17 cellular contexts compared by ENCODE assay signal in the genomic region with DNA sequence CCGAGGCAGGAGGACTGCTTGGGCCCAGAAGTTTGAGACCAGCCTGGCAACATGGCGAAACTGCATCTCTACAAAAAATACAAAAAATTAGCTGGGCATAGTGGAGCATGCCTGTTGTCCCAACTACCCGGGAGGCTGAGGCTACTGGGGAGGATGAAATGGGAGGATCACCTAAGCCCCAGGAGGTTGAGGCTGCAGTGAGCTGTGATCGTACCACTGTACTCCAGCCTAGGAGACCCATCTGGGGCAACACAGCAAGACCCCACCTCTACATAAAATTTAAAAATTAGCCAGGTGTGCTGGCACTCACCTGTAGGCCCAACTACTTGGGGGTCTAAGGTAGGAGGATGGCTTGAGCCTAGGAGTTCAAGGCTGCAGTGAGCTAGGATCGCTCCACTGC. TPM values are rescaled to one million over a fixed set of nuclear protein-coding genes. Genes with fewer than 3 reads are reported as not detected.
DNase-seq lines count a peak whose midpoint lies in the region; ATAC-seq and TF ChIP-seq lines count a peak whose summit lies in the region.
"Had no signal": no experiment of that assay in that cellular context is flagged by ENCODE, and none has a peak within 500 bp of the region (broad histone marks: within the 10 kb centered on the region; RNA-seq: fewer than 3 reads in every experiment).

No MANE protein-coding gene starts in this region.

- DNase-seq in activated T-cell treated with anti-CD3 and anti-CD28 coated beads, Interleukin-2, amount 50 U/mL, for 4 hours, result no peak
- DNase-seq in activated T-cell treated with anti-CD3 and anti-CD28 coated beads for 4 hours (no peak), HFF-Myc (ENCODE audit: extremely low read depth, low read depth) (no peak), WTC11 (ENCODE audit: low spot score) (no peak), heart right ventricle (no peak), tibial nerve (ENCODE audit: low spot score in 2 of 2) (no peak)
- DNase-seq: caudate nucleus; COR-L47; effector CD4-positive, alpha-beta T cell; head of caudate nucleus; lower lobe of right lung; NCI-H146; posterior cingulate gyrus; stimulated activated CD4-positive, alpha-beta T cell treated with anti-CD3 and anti-CD28 coated beads, Interleukin-4, amount 100 ng/mL, for 1 hour; T-helper 1 cell had no signal

- peaks cover 0 to 4% (median 0%) of the 10 kb centered on the region in 9 donors for H3K36me3 ChIP-seq in heart right ventricle
- H3K36me3 ChIP-seq in tibial nerve, result peaks cover 0 to 11% (median 0%) of the 10 kb centered on the region in 3 donors
- H3K36me3 ChIP-seq: lower lobe of right lung had no signal

- no peak for TF ChIP-seq CTCF in HFF-Myc (IDR thresholded peaks at IDR 0.05; ENCODE audit: low read depth, low read length, missing control alignments)
- no peak for TF ChIP-seq CTCF in WTC11 (IDR thresholded peaks at IDR 0.05)
- no peak for TF ChIP-seq CTCF in nephron (IDR thresholded peaks at IDR 0.05; ENCODE audit: unreplicated experiment in 3 of 3)
- no peak for TF ChIP-seq CTCF in heart right ventricle (IDR thresholded peaks at IDR 0.05)
- TF ChIP-seq CTCF in tibial nerve (IDR thresholded peaks at IDR 0.05), result no peak

- POLR2A ChIA-PET in WTC11 (lab: Charles Lee), result no interaction called here

- H3K4me3 ChIP-seq in HFF-Myc (replicated peaks; ENCODE audit: low read depth, low read length), result peak overlapping the region; percentile 74
- H3K4me3 ChIP-seq in heart right ventricle, result no peak overlapping the region
- no peak overlapping the region for H3K4me3 ChIP-seq in tibial nerve

- H3K4me1 ChIP-seq in heart right ventricle (peaks cover 11 to 53% (median 30%) of the 10 kb centered on the region in 9 donors), tibial nerve (peaks cover 0 to 65% (median 26%) of the 10 kb centered on the region in 4 donors)

- H3K9me3 ChIP-seq in heart right ventricle, result no peaks in the 10 kb centered on the region
- no peaks in the 10 kb centered on the region for H3K9me3 ChIP-seq in tibial nerve
- H3K9me3 ChIP-seq: lower lobe of right lung had no signal

- H3K36me3 Mint-ChIP-seq in activated T-cell treated with anti-CD3 and anti-CD28 coated beads, Interleukin-2, amount 50 U/mL, for 4 hours (ENCODE audit: insufficient read depth), result peaks cover 5% of the 10 kb centered on the region
- peaks cover 20% of the 10 kb centered on the region for H3K36me3 Mint-ChIP-seq in WTC11
- H3K36me3 Mint-ChIP-seq in nephron (ENCODE audit: low read depth), result peaks cover 3% of the 10 kb centered on the region

- TF ChIP-seq POLR2A in tibial nerve (IDR thresholded peaks at IDR 0.05), result no peak

- no peak for ATAC-seq in activated T-cell treated with anti-CD3 and anti-CD28 coated beads, Interleukin-2, amount 50 U/mL, for 4 hours
- ATAC-seq in WTC11, result no peak
- ATAC-seq in heart right ventricle, result no peak
- ATAC-seq in GM19463 (IDR thresholded peaks at IDR 0.05; ENCODE audit: unreplicated experiment), result no peak
- ATAC-seq: lower lobe of right lung had no signal

- peaks cover 24% of the 10 kb centered on the region for H3K4me1 Mint-ChIP-seq in activated T-cell treated with anti-CD3 and anti-CD28 coated beads, Interleukin-2, amount 50 U/mL, for 4 hours (ENCODE audit: low read depth)
- H3K4me1 Mint-ChIP-seq in WTC11 (peaks cover 11% of the 10 kb centered on the region), nephron (peaks cover 12% of the 10 kb centered on the region)

- intact Hi-C loops in heart right ventricle (cut with DNase I), result no loop called here

- no peaks in the 10 kb centered on the region for H3K9me3 Mint-ChIP-seq in activated T-cell treated with anti-CD3 and anti-CD28 coated beads, Interleukin-2, amount 50 U/mL, for 4 hours
- H3K9me3 Mint-ChIP-seq in WTC11, result peaks cover 6% of the 10 kb centered on the region; the same call in 1 of the 2 replicates
- H3K9me3 Mint-ChIP-seq in nephron, result no peaks in the 10 kb centered on the region

- H3K27me3 ChIP-seq in heart right ventricle (no peaks in the 10 kb centered on the region), tibial nerve (no peaks in the 10 kb centered on the region)

- H3K27ac Mint-ChIP-seq in WTC11, result no peak overlapping the region; the same call in 1 of the 2 replicates
- no peak overlapping the region for H3K27ac Mint-ChIP-seq in nephron

- no peaks in the 10 kb centered on the region for H3K27me3 Mint-ChIP-seq in activated T-cell treated with anti-CD3 and anti-CD28 coated beads, Interleukin-2, amount 50 U/mL, for 4 hours (ENCODE audit: low read depth)
- H3K27me3 Mint-ChIP-seq in WTC11 (ENCODE audit: low read depth), result 0 out of 2 replicates have a peak, but pooled peaks cover 3% of the 10 kb centered on the region
- no peaks in the 10 kb centered on the region for H3K27me3 Mint-ChIP-seq in nephron (ENCODE audit: low read depth)

- no peak for TF ChIP-seq EP300 in tibial nerve (IDR thresholded peaks at IDR 0.05)

- H3K27ac ChIP-seq in heart right ventricle (no peak overlapping the region), tibial nerve (peak overlapping the region in 1 of 4 donors; percentile 8)

- WGBS in heart right ventricle, 2 donors, result 96 to 97% methylated on average over 5 of the region's 5 CpGs
- 94 to 98% methylated on average over 5 of the region's 5 CpGs for WGBS in tibial nerve, 2 donors

- H3K4me3 Mint-ChIP-seq in activated T-cell treated with anti-CD3 and anti-CD28 coated beads, Interleukin-2, amount 50 U/mL, for 4 hours, result peak overlapping the region; percentile 48
- no peak overlapping the region for H3K4me3 Mint-ChIP-seq in WTC11
- H3K4me3 Mint-ChIP-seq in nephron, result peak overlapping the region; percentile 13 to 54 (median 30)

- CTCF ChIA-PET in WTC11 (lab: Charles Lee), result interaction anchor here (0.8 to 5.7 kb wide), 6 partner anchors 21 to 87 kb away, joined by 3 to 102 read pairs (median 14); no protein-coding TSS in a partner anchor

TF ChIP-seq in WTC11, 78 proteins besides CTCF, POLR2A, EP300 and RAD21:
- TF ChIP-seq FOXK1 (CRISPR knock-in tag; IDR thresholded peaks at IDR 0.05) (no peak), ZNF121 (CRISPR knock-in tag; IDR thresholded peaks at IDR 0.05) (peak; percentile 31; the same call in 1 of the 2 replicates), CBFB (CRISPR knock-in tag; IDR thresholded peaks at IDR 0.05; ENCODE audit: low read depth) (no peak)
TF ChIP-seq in WTC11: peak in this region for 1.

RNA-seq across cellular contexts. Expression of gene PAM16, which starts 1.8 kb away (rescaled TPM):
- 100 to 1,000 TPM; 112 to 131 (median 125) TPM for total RNA-seq in activated T-cell treated with anti-CD3 and anti-CD28 coated beads, Interleukin-2, amount 50 U/mL, for 4 hours
- 87.2 to 93.7 TPM (median 88.9 TPM) in 3 replicates for total RNA-seq in WTC11 (2021)
- total RNA-seq in heart right ventricle, result 10 to 100 TPM; 44.2 to 75.0 (median 55.6) TPM
- 100 to 1,000 TPM; 136 to 288 TPM for polyA plus RNA-seq in heart right ventricle
- total RNA-seq in tibial nerve, result 10 to 100 TPM; 45.1 to 95.1 (median 60.7) TPM

RNA-seq across cellular contexts. Expression of gene VASN, which starts 22.3 kb away (rescaled TPM):
- total RNA-seq in activated T-cell treated with anti-CD3 and anti-CD28 coated beads, Interleukin-2, amount 50 U/mL, for 4 hours, result under 1 TPM; 0.30 to 0.46 (median 0.34) TPM
- total RNA-seq in WTC11 (2021) (8.0 to 9.1 TPM (median 8.3 TPM) in 3 replicates), heart right ventricle (10 to 100 TPM in 1 of 10 donors, 1 to 10 TPM in 9; 3.1 to 14.7 (median 5.8) TPM), tibial nerve (10 to 100 TPM; 31.0 to 58.1 (median 32.9) TPM)
- 10 to 100 TPM in 1 of 2 donors, 1 to 10 TPM in 1; 7.7 to 27.9 TPM for polyA plus RNA-seq in heart right ventricle

RNA-seq across cellular contexts. Expression of gene GLIS2, which starts 33.5 kb away (rescaled TPM):
- total RNA-seq in activated T-cell treated with anti-CD3 and anti-CD28 coated beads, Interleukin-2, amount 50 U/mL, for 4 hours, result under 1 TPM; 0.11 to 0.19 (median 0.13) TPM
- total RNA-seq in WTC11 (2021) (19.5 to 23.0 TPM (median 20.1 TPM) in 3 replicates), heart right ventricle (10 to 100 TPM in 8 of 10 donors, 1 to 10 TPM in 2; 9.0 to 16.9 (median 14.9) TPM), tibial nerve (10 to 100 TPM in 3 of 4 donors, 1 to 10 TPM in 1; 9.0 to 11.1 (median 10.8) TPM)
- 10 to 100 TPM in 1 of 2 donors, 1 to 10 TPM in 1; 6.9 to 13.1 TPM for polyA plus RNA-seq in heart right ventricle

Comparison
In these comparisons a context has a peak if more than half of its experiments do, and no peak if none do; other contexts are left out.
1. RNA of gene GLIS2, which starts 33.5 kb away (total RNA-seq): 19.5 to 23.0 TPM in WTC11, 9.0 to 16.9 TPM in heart right ventricle and 9.0 to 11.1 TPM in tibial nerve; 0.11 to 0.19 TPM in activated T-cell treated with anti-CD3 and anti-CD28 coated beads, Interleukin-2, amount 50 U/mL, for 4 hours; every median in the first group is over 4 times any median in the second.